In genomic region chr3:161395115-161395514, GRCh38 we compare ENCODE assay signal across 2 cellular contexts.
TF ChIP-seq lines count a peak whose summit lies in the region.

No MANE protein-coding gene starts in this region.

TF ChIP-seq in HepG2, 621 proteins besides CTCF, POLR2A, EP300 and RAD21:
- TF ChIP-seq TCF7 (IDR thresholded peaks at IDR 0.05; ENCODE audit: low read depth) (peak; percentile 33; the same call in 1 of the 2 replicates), BCL6 (CRISPR knock-in tag; IDR thresholded peaks at IDR 0.05) (no peak)

TF ChIP-seq in GM12878, 131 proteins besides CTCF, POLR2A, EP300 and RAD21:
- TF ChIP-seq SRF (IDR thresholded peaks at IDR 0.05; ENCODE audit: low read depth in 2 of 2, low read length in 2 of 2) (no peak), FOXK2 (IDR thresholded peaks at IDR 0.05) (no peak), MTA2 (IDR thresholded peaks at IDR 0.05; ENCODE audit: low read depth) (no peak), PAX5 (IDR thresholded peaks at IDR 0.05; ENCODE audit: borderline replicate concordance, low read depth, low read length) (no peak), CBX3 (IDR thresholded peaks at IDR 0.05; ENCODE audit: borderline replicate concordance, low read depth) (no peak), KAT2A (conservative IDR thresholded peaks at IDR 0.05; ENCODE audit: control insufficient read depth, low read depth, low read length) (no peak), NFYA (IDR thresholded peaks at IDR 0.05; ENCODE audit: borderline replicate concordance, low read depth, low read length) (no peak), KLF5 (IDR thresholded peaks at IDR 0.05; ENCODE audit: partially characterized antibody) (no peak), EZH2 (IDR thresholded peaks at IDR 0.05; ENCODE audit: borderline replicate concordance, control insufficient read depth, low read depth, low read length) (no peak), PRDM15 (CRISPR knock-in tag; IDR thresholded peaks at IDR 0.05) (no peak)
TF ChIP-seq in GM12878: peak in this region for 0.
